Comparison of ENCODE assay signal across 8 cellular contexts in the genomic region with DNA sequence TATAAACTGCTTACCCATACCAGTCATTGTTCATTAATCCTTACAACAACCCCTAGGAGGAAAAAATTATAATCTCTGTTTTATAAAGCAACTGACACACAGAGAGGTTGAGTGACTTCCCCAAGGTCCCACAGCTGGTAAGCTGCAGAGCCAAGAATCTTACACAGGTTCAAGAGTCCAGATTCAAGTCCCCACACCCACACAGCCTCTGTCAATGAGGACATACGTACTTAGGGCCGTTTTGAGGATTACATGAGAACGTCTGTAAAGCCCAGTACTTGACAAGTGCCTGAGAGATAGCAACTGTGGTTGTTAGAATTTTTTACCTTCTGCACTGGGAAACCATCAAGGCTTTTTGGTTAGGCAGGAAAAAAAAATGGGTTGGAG. TPM values are rescaled to one million over a fixed set of nuclear protein-coding genes. Genes with fewer than 3 reads are reported as not detected.
DNase-seq lines count a peak whose midpoint lies in the region; ATAC-seq, FAIRE-seq and TF ChIP-seq lines count a peak whose summit lies in the region.

No MANE protein-coding gene starts in this region.

- H3K27ac ChIP-seq in mesendoderm (ENCODE audit: low read depth, low read length) = no peak overlapping the region

- H3K79me1 ChIP-seq in mesendoderm (ENCODE audit: low read length) = no peaks in the 10 kb centered on the region

- peaks cover 11% of the 10 kb centered on the region for H3K4me1 Mint-ChIP-seq in MCF 10A (ENCODE audit: insufficient read depth, unreplicated experiment)

- CTCF ChIA-PET in MCF 10A (lab: Yijun Ruan, JAX) = interaction anchor here (0.6 kb wide), 1 partner anchor 1407 kb away, joined by 3 read pairs; no protein-coding TSS in a partner anchor

- intact Hi-C loops in MCF 10A (cut with micrococcal nuclease) = no loop called here

- FAIRE-seq in frontal cortex (lab: Jason Lieb, UNC) = no peak

- H3K4me2 ChIP-seq in mesendoderm (ENCODE audit: low read length) = peak overlapping the region; percentile 20

- no CpG with 5 or more reads among the region's 3 CpGs for WGBS in mesendoderm (ENCODE audit: extremely low coverage, insufficient coverage, low lambda C conversion rate)

- H3K27me3 ChIP-seq in GM06990 (replicated peaks; ENCODE audit: control insufficient read depth, insufficient read depth, low read length) (no peaks in the 10 kb centered on the region), mesendoderm (ENCODE audit: insufficient read depth, low read length, poor library complexity) (no peaks in the 10 kb centered on the region)

- H3K18ac ChIP-seq in mesendoderm (ENCODE audit: low read length) = peak overlapping the region; percentile 68

- BruUV-seq in MCF 10A (replicated peaks; lab: Mats Ljungman, UMichigan) = no TSS peak

- H3K4me3 Mint-ChIP-seq in MCF 10A (ENCODE audit: unreplicated experiment) = peak overlapping the region; percentile 80

- peaks cover 7% of the 10 kb centered on the region for H3K27me3 Mint-ChIP-seq in MCF 10A (ENCODE audit: insufficient read depth, unreplicated experiment)

- no peak overlapping the region for H2BK15ac ChIP-seq in mesendoderm (replicated peaks; ENCODE audit: low read depth)

- H3K23ac ChIP-seq in mesendoderm (ENCODE audit: low read length) = no peak overlapping the region

- H3K4ac ChIP-seq in mesendoderm (ENCODE audit: low read depth, low read length) = no peak overlapping the region

- POLR2A ChIA-PET in MCF 10A (lab: Yijun Ruan, JAX) = interaction anchor here (1.0 to 3.2 kb wide), 2 partner anchors 69 to 161 kb away, joined by 4 to 9 read pairs; partner anchors contain the start of gene SLC25A5

- peak overlapping the region; percentile 83 for H3K56ac ChIP-seq in mesendoderm (ENCODE audit: low read length)

- no peaks in the 10 kb centered on the region for H3K79me2 ChIP-seq in mesendoderm (ENCODE audit: control insufficient read depth, insufficient read depth, low read length)

- no peak overlapping the region for H2AK5ac ChIP-seq in mesendoderm (ENCODE audit: low read length)

- no peak overlapping the region for H4K8ac ChIP-seq in mesendoderm (ENCODE audit: low read depth, low read length)

- no peak overlapping the region for H2BK5ac ChIP-seq in mesendoderm (ENCODE audit: low read length)

- DNase-seq in GM06990 (ENCODE audit: extremely low read depth, insufficient read length) (no peak), MCF 10A (ENCODE audit: unreplicated experiment) (no peak), mesendoderm (no peak), frontal cortex (ENCODE audit: low spot score in 2 of 2) (no peak), SW 1271 (lab: John Stamatoyannopoulos, UW) (no peak)
- no peak for DNase-seq in stimulated activated CD4-positive, alpha-beta T cell treated with anti-CD3 and anti-CD28 coated beads, Interleukin-2, amount 100 ng/mL, for 48 hours

- no peak overlapping the region for H4K5ac ChIP-seq in mesendoderm (ENCODE audit: low read length)

- peak overlapping the region; percentile 55 for H3K9ac ChIP-seq in mesendoderm (ENCODE audit: low read length)

- H3K4me3 ChIP-seq in GM06990 (replicated peaks; ENCODE audit: low read depth, low read length) (peak overlapping the region; percentile 75), mesendoderm (ENCODE audit: low read length) (no peak overlapping the region)

- H3K9me3 Mint-ChIP-seq in MCF 10A (ENCODE audit: unreplicated experiment) = peaks cover 5% of the 10 kb centered on the region

- H3K4me1 ChIP-seq in mesendoderm (ENCODE audit: control insufficient read depth, low read depth, low read length) = no peaks in the 10 kb centered on the region

- TF ChIP-seq CTCF in GM06990 (IDR thresholded peaks at IDR 0.05; ENCODE audit: insufficient read depth, low read length, poor library complexity, severe bottlenecking) (no peak), MCF 10A (IDR thresholded peaks at IDR 0.05; ENCODE audit: unreplicated experiment) (no peak)

- ATAC-seq in HG03354 (IDR thresholded peaks at IDR 0.05; ENCODE audit: poor library complexity, severe bottlenecking, unreplicated experiment) (peak; percentile 18), GM18873 (IDR thresholded peaks at IDR 0.05; ENCODE audit: low FRiP score, unreplicated experiment) (no peak)

- H3K36me3 ChIP-seq in GM06990 (ENCODE audit: control insufficient read depth, insufficient read depth, low read length) (no peaks in the 10 kb centered on the region), mesendoderm (ENCODE audit: control insufficient read depth, insufficient read depth, low read length) (no peaks in the 10 kb centered on the region)

- H2BK120ac ChIP-seq in mesendoderm (ENCODE audit: low read depth, low read length) = no peak overlapping the region

- H3K36me3 Mint-ChIP-seq in MCF 10A (ENCODE audit: insufficient read depth, unreplicated experiment) = no peaks in the 10 kb centered on the region

- peak overlapping the region; percentile 92 for H3K27ac Mint-ChIP-seq in MCF 10A (ENCODE audit: low read depth, unreplicated experiment)

RNA-seq across cellular contexts. Expression of gene SLC25A43, which starts 0.6 kb away (rescaled TPM):
- total RNA-seq in MCF 10A (2022) (16.0 and 18.4 TPM in 2 replicates), frontal cortex (2.4 TPM)
- polyA plus RNA-seq in mesendoderm (2013, experiment 1 of 2) = 4.5 TPM
- polyA plus RNA-seq in mesendoderm (2013, experiment 2 of 2) = 4.8 TPM
